In the genomic region with DNA sequence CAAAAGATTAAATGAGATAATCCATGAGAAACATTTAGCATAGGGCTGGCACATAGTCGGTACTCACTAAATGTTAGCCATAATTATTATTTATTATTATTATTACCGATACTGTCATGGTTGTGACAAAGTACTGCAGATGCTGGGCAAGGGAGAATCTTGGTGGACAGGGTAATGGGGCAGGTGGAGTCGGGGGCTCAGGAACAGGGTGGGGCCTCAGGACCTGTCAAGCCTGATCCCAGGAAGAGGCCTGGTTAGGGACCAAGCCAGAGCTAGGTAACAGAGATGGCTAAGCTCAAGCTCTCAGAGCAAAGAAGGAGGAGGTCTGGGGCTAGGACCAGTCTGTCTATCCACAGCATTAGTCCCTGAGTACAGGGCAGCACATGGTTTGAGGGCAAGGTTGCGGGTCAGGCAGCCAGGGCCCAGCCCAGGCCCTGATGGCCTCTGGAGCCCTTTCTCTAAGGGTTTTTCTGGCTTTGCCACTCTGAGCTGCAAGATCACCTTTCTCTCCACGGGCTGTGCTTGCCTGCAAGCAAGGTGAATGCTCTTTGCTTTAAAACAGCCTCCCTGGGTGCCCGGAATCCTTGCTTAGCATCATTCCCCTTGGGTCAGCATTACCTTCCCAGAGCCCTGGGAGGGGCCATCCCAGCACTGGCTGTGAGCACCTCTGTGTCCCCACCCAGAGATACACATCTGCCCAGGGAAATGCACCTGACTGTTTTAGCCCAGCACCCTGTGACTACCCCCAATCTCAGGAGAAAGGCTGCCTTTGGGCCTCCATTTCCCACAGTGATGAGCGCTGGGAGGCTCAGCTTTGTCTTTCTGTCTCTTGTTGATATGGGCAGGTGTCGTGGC, we compare ENCODE assay signal across 14 cellular contexts.
"Had no signal": no experiment of that assay in that cellular context is flagged by ENCODE, and none has a peak within 500 bp of the region (broad histone marks: within the 10 kb centered on the region; RNA-seq: fewer than 3 reads in every experiment).

No MANE protein-coding gene starts in this region.

- H3K27ac ChIP-seq: body of pancreas, foreskin keratinocyte, thoracic aorta had no signal

- ATAC-seq: activated T-cell treated with anti-CD3 and anti-CD28 coated beads, Interleukin-2, amount 50 U/mL, for 4 hours; body of pancreas; foreskin keratinocyte; T-helper 17 cell; WTC11 had no signal

- H3K27me3 ChIP-seq: body of pancreas, foreskin keratinocyte had no signal

- H3K36me3 ChIP-seq: thoracic aorta had no signal

- DNase-seq: activated CD4-positive, alpha-beta T cell treated with anti-CD3 and anti-CD28 coated beads, Interleukin-2, amount 10 ng/mL, durations not matched to agents 7 days and 5 days; activated gamma-delta T cell; activated naive CD8-positive, alpha-beta T cell treated with anti-CD3 and anti-CD28 coated beads for 36 hours; activated T-cell treated with anti-CD3 and anti-CD28 coated beads, Interleukin-2, amount 50 U/mL, for 4 hours; amygdala; body of pancreas; central memory CD4-positive, alpha-beta T cell; effector memory CD4-positive, alpha-beta T cell; foreskin keratinocyte; nephron progenitor cell; stimulated activated CD4-positive, alpha-beta T cell treated with anti-CD3 and anti-CD28 coated beads, Interleukin-1b, Interleukin-23, amount 100 ng/mL, for 48 hours; T-helper 17 cell had no signal

- H3K4me1 ChIP-seq: body of pancreas, foreskin keratinocyte had no signal

- H3K4me3 ChIP-seq: body of pancreas, thoracic aorta had no signal

- H3K9me3 ChIP-seq: body of pancreas, thoracic aorta had no signal
